Comparison of ENCODE assay signal across 7 cellular contexts in the genomic region with DNA sequence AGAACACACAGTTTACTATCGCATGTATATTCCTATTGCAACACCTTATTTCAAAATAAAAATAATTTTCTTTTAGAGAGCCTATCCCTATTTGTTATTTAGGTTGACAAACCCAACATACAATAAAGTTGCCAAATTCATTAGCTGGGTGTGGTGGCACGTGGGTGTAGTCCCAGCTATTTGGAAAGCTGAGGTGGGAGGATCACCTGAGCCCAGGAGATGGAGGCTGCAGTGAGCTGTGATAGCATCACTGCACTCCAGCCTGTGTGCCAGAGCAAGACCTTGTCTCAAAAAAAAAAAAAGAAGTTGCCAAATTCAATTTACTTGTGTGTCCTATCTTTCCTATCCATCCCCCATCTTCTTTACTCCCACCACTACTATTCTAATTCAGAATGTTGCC.
"Had no signal": no experiment of that assay in that cellular context is flagged by ENCODE, and none has a peak within 500 bp of the region (broad histone marks: within the 10 kb centered on the region; RNA-seq: fewer than 3 reads in every experiment).

No MANE protein-coding gene starts in this region.

- DNase-seq: GM23248, GOT3, H7, IMR-90 had no signal

- H3K27ac ChIP-seq: GM23248 had no signal

- H3K4me3 ChIP-seq: GM23248, HAP-1, K562 had no signal

- ATAC-seq: HCT116, K562 had no signal

- H3K9me3 ChIP-seq: HAP-1 had no signal

- H3K4me1 ChIP-seq: HAP-1 had no signal

- H3K36me3 ChIP-seq: HAP-1 had no signal
